Comparison of ENCODE assay signal across 8 cellular contexts in the genomic region with DNA sequence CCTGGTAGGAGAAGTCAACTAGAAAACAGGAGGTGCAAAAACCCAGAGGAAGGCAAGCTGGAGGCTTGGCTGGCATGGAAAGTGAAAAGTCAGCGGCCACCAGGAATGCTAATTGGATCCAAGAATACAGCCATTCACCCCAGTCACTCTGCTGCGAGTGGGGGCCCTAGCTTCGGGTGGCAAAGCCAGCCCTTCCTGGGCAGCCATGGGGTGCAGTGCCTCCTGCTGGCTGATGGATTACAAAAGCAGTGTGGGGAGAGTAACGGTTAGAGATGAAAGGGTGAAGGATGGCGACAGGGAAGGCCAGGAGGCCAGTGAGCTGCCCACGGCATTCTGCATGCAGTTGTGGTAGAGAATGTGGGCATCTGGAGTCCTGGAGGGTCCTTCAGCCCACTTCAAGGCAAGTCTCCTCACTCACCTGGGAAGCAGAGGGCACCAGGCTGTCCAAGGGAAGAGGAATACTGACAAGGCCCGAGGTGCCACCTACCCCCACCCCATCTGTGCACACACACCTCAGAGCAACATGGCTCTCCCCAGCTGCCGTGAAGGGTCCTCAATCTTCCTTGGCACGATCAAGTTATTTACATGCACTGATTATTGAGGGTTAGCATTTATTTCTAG. TPM values are rescaled to one million over a fixed set of nuclear protein-coding genes. Genes with fewer than 3 reads are reported as not detected.
A peak's percentile ranks its signal among the peaks of the same experiment; 100 is the strongest.
DNase-seq lines count a peak whose midpoint lies in the region; FAIRE-seq and TF ChIP-seq lines count a peak whose summit lies in the region.

No MANE protein-coding gene starts in this region.

- intact Hi-C loops in CD4-positive, alpha-beta memory T cell (cut with micrococcal nuclease): no loop called here

- H3K4me1 ChIP-seq in CD4-positive, alpha-beta memory T cell (ENCODE audit: insufficient read depth, low read length): no peaks in the 10 kb centered on the region

- no peaks in the 10 kb centered on the region for H3K27me3 Mint-ChIP-seq in CD4-positive, alpha-beta memory T cell

- CTCF ChIA-PET in CD4-positive, alpha-beta memory T cell (lab: Charles Lee; ENCODE audit: partially characterized antibody): no interaction called here

- peaks cover 0 to 2% (median 0%) of the 10 kb centered on the region in 8 donors for H3K9me3 Mint-ChIP-seq in CD4-positive, alpha-beta memory T cell

- no peaks in the 10 kb centered on the region for H3K27me3 ChIP-seq in CD4-positive, alpha-beta memory T cell (ENCODE audit: insufficient read depth, low read length)

- POLR2A ChIA-PET in CD4-positive, alpha-beta memory T cell (lab: Charles Lee; ENCODE audit: partially characterized antibody): no interaction called here

- H3K4me3 ChIP-seq in GM12865 (ENCODE audit: low read depth, low read length) (no peak overlapping the region), skin epidermis (no peak overlapping the region)
- H3K4me3 ChIP-seq in CD4-positive, alpha-beta memory T cell (ENCODE audit: low read length in 2 of 2): no peak overlapping the region

- peak; percentile 28 for TF ChIP-seq CTCF in GM12865 (IDR thresholded peaks at IDR 0.05; ENCODE audit: insufficient read depth, low read depth, low read length, missing control alignments)

- DNase-seq in GM12865 (ENCODE audit: low read depth) (no peak), RPMI7951 (ENCODE audit: low read depth) (peak; percentile 65), frontal cortex (ENCODE audit: low spot score in 2 of 2) (peak; percentile 51 to 69), GM19240 (ENCODE audit: insufficient read length, low spot score) (no peak), SHP77 (lab: John Stamatoyannopoulos, UW) (no peak), COLO829 (ENCODE audit: low spot score) (no peak)
- DNase-seq in CD4-positive, alpha-beta memory T cell: no peak

- no peaks in the 10 kb centered on the region for H3K4me1 Mint-ChIP-seq in CD4-positive, alpha-beta memory T cell

- peaks cover 93% of the 10 kb centered on the region for H3K36me3 ChIP-seq in CD4-positive, alpha-beta memory T cell (ENCODE audit: insufficient read depth, low read length)

- FAIRE-seq in frontal cortex (lab: Jason Lieb, UNC): no peak

- no peak overlapping the region for H3K4me3 Mint-ChIP-seq in CD4-positive, alpha-beta memory T cell

- peak overlapping the region in 1 of 7 donors; percentile 13 for H3K27ac Mint-ChIP-seq in CD4-positive, alpha-beta memory T cell

- H3K27ac ChIP-seq in skin epidermis: peak overlapping the region in 20 of 21 experiments; percentile 1 to 91 (median 60)
- H3K27ac ChIP-seq in CD4-positive, alpha-beta memory T cell (ENCODE audit: low read depth, low read length): no peak overlapping the region

- peaks cover 52 to 79% of the 10 kb centered on the region in 2 donors for H3K36me3 Mint-ChIP-seq in CD4-positive, alpha-beta memory T cell

- H3K9me3 ChIP-seq in CD4-positive, alpha-beta memory T cell (ENCODE audit: control insufficient read depth in 1 of 2, low read length in 2 of 2): no peaks in the 10 kb centered on the region

RNA-seq across cellular contexts. Expression of a gene that starts 20.3 kb away (rescaled TPM):
- total RNA-seq in RPMI7951 (2014; rRNA removed; shearing (Covaris generic)): not detected in 2 replicates
- under 0.01 TPM for total RNA-seq in frontal cortex
- under 1 TPM in 1 of 2 experiments, not detected in 1; 0.29 TPM for total RNA-seq in CD4-positive, alpha-beta memory T cell
- not detected for polyA plus RNA-seq in CD4-positive, alpha-beta memory T cell

RNA-seq across cellular contexts. Expression of a gene that starts 51.7 kb away (rescaled TPM):
- total RNA-seq in RPMI7951 (2014; rRNA removed; shearing (Covaris generic)): 0.60 and 0.68 TPM in 2 replicates
- 6.9 TPM for total RNA-seq in frontal cortex
- under 1 TPM; 0.14 to 0.23 TPM for total RNA-seq in CD4-positive, alpha-beta memory T cell
- not detected for polyA plus RNA-seq in CD4-positive, alpha-beta memory T cell

Comparison
In these comparisons a context has a peak if more than half of its experiments do, and no peak if none do; other contexts are left out.
1. DNase-seq: peak in RPMI7951 (single experiment) and frontal cortex (2 of 2); none in GM12865 (single experiment), GM19240 (single experiment), CD4-positive, alpha-beta memory T cell (0 of 5), SHP77 (0 of 2) and COLO829 (single experiment).